ENCODE assay signal across 8 cellular contexts in genomic region chr3:28151608-28152228, GRCh38.
DNase-seq lines count a peak whose midpoint lies in the region; ATAC-seq and TF ChIP-seq lines count a peak whose summit lies in the region.

No MANE protein-coding gene starts in this region.

- peak; percentile 57 for ATAC-seq in activated CD4-positive, alpha-beta T cell treated with anti-CD3 and anti-CD28 coated beads for 36 hours
- peak; percentile 94 for ATAC-seq in HG02678 (IDR thresholded peaks at IDR 0.05; ENCODE audit: unreplicated experiment)
- ATAC-seq in T-helper 17 cell, result no peak

- intact Hi-C loops in activated CD4-positive, alpha-beta T cell treated with anti-CD3 and anti-CD28 coated beads for 36 hours (cut with DNase I, micrococcal nuclease), result no loop called here

- H3K4me3 Mint-ChIP-seq in activated CD4-positive, alpha-beta T cell treated with anti-CD3 and anti-CD28 coated beads for 36 hours, result no peak overlapping the region
- H3K4me3 Mint-ChIP-seq in T-helper 17 cell, result no peak overlapping the region

- H3K27ac Mint-ChIP-seq in activated CD4-positive, alpha-beta T cell treated with anti-CD3 and anti-CD28 coated beads for 36 hours, result no peak overlapping the region
- H3K27ac Mint-ChIP-seq in T-helper 17 cell, result peak overlapping the region; percentile 34

- H4K20me1 ChIP-seq in smooth muscle cell (ENCODE audit: low read depth), result no peaks in the 10 kb centered on the region

- H3K9ac ChIP-seq in smooth muscle cell (ENCODE audit: low read depth), result no peak overlapping the region

- no peaks in the 10 kb centered on the region for H3K9me3 Mint-ChIP-seq in activated CD4-positive, alpha-beta T cell treated with anti-CD3 and anti-CD28 coated beads for 36 hours (ENCODE audit: low read depth)

- no peak overlapping the region for H3K4me3 ChIP-seq in smooth muscle cell

- H3K4me1 Mint-ChIP-seq in activated CD4-positive, alpha-beta T cell treated with anti-CD3 and anti-CD28 coated beads for 36 hours, result peaks cover 9% of the 10 kb centered on the region
- H3K4me1 Mint-ChIP-seq in T-helper 17 cell, result peaks cover 5% of the 10 kb centered on the region

- H3K4me2 ChIP-seq in smooth muscle cell, result no peak overlapping the region

- CTCF ChIA-PET in activated CD4-positive, alpha-beta T cell treated with anti-CD3 and anti-CD28 coated beads for 36 hours (lab: Charles Lee), result no interaction called here

- no peaks in the 10 kb centered on the region for H3F3A ChIP-seq in smooth muscle cell (ENCODE audit: low read depth)

- no peaks in the 10 kb centered on the region for H3K36me3 Mint-ChIP-seq in activated CD4-positive, alpha-beta T cell treated with anti-CD3 and anti-CD28 coated beads for 36 hours (ENCODE audit: low read depth)
- H3K36me3 Mint-ChIP-seq in T-helper 17 cell (ENCODE audit: low read depth), result peaks cover 3% of the 10 kb centered on the region

- H3K9me3 ChIP-seq in T-helper 17 cell (ENCODE audit: control insufficient read depth, low read length, poor library complexity, severe bottlenecking) (no peaks in the 10 kb centered on the region), smooth muscle cell (replicated peaks; ENCODE audit: low read depth) (no peaks in the 10 kb centered on the region)

- H3K27me3 ChIP-seq in smooth muscle cell (ENCODE audit: low read depth), result no peaks in the 10 kb centered on the region

- POLR2A ChIA-PET in activated CD4-positive, alpha-beta T cell treated with anti-CD3 and anti-CD28 coated beads for 36 hours (lab: Charles Lee), result interaction anchor here (0.6 kb wide), 1 partner anchor 369 kb away, joined by 3 read pairs; no protein-coding TSS in a partner anchor

- no peak overlapping the region for H3K27ac ChIP-seq in smooth muscle cell (ENCODE audit: low read depth)

- peaks cover 2% of the 10 kb centered on the region for H3K27me3 Mint-ChIP-seq in activated CD4-positive, alpha-beta T cell treated with anti-CD3 and anti-CD28 coated beads for 36 hours
- no peaks in the 10 kb centered on the region for H3K27me3 Mint-ChIP-seq in T-helper 17 cell

- no peaks in the 10 kb centered on the region for H3K79me2 ChIP-seq in smooth muscle cell (ENCODE audit: low read depth)

- TF ChIP-seq CTCF in smooth muscle cell (IDR thresholded peaks at IDR 0.05; ENCODE audit: borderline replicate concordance, insufficient read depth, poor library complexity, severe bottlenecking), result no peak

- DNase-seq in activated CD4-positive, alpha-beta T cell treated with anti-CD3 and anti-CD28 coated beads for 36 hours, result peak; percentile 16
- no peak for DNase-seq in activated CD4-positive, alpha-beta T cell treated with anti-CD3 and anti-CD28 coated beads for 4 hours
- no peak for DNase-seq in T-helper 17 cell
- no peak for DNase-seq in smooth muscle cell (lab: John Stamatoyannopoulos, UW; ENCODE audit: unreplicated experiment)
- no peak for DNase-seq in cortex of kidney (lab: John Stamatoyannopoulos, UW)
- DNase-seq in NCI-H1048 (lab: John Stamatoyannopoulos, UW), result no peak
- no peak for DNase-seq in HuH-7.5 (ENCODE audit: low spot score)

- peak overlapping the region; percentile 54 for H2AFZ ChIP-seq in smooth muscle cell (ENCODE audit: low read depth)

- no peaks in the 10 kb centered on the region for H3K36me3 ChIP-seq in smooth muscle cell (ENCODE audit: low read depth)

- H3K4me1 ChIP-seq in smooth muscle cell (ENCODE audit: low read depth), result no peaks in the 10 kb centered on the region
